Comparison of ENCODE assay signal across 1 cellular context in the genomic region with DNA sequence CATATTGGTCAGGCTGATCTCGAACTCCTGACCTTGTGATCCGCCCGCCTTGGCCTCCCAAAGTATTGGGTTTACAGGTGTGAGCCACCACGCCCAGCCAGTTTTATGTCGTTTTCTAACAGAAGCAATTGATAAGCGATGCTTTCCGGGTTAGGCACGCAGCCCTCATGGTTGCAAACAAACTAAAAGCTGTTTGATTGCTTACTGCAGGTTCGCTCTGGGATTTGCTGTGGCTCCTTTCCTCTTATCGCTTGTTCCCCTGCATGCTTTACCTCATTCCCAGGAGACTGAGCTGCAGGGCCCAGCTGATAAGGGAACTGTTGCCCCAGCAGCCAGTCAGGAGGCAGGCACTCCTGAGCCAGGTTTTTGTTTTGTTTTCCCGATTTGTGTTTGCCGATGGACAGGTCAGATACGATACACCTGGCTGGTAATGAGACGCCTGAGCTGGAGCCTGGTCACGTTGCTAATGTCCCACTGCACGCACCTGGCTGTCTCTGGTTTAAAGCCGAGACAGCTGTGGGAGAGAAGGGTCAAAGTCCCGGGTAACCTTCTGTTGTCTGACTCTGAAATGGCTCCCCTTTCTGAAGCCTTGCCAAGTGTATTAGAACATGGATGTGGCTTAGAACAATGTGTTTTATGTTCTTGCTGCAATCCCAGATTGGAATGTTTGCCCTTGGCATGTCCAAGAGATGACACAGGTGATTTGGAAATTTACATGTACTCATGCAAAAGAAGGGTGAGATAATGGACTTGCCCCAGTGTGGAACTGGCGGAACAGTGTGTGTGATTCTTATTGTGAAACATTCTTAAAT.
TF ChIP-seq lines count a peak whose summit lies in the region.

No MANE protein-coding gene starts in this region.

TF ChIP-seq in HepG2, 621 proteins besides CTCF, POLR2A, EP300 and RAD21 (continued from another document and continues in another):
- TF ChIP-seq, protein P1, sequence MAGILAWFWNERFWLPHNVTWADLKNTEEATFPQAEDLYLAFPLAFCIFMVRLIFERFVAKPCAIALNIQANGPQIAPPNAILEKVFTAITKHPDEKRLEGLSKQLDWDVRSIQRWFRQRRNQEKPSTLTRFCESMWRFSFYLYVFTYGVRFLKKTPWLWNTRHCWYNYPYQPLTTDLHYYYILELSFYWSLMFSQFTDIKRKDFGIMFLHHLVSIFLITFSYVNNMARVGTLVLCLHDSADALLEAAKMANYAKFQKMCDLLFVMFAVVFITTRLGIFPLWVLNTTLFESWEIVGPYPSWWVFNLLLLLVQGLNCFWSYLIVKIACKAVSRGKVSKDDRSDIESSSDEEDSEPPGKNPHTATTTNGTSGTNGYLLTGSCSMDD (CRISPR knock-in tag; IDR thresholded peaks at IDR 0.05): no peak
- peak; percentile 66 for TF ChIP-seq KMT2B (CRISPR knock-in tag; IDR thresholded peaks at IDR 0.05)
- TF ChIP-seq, protein P2, sequence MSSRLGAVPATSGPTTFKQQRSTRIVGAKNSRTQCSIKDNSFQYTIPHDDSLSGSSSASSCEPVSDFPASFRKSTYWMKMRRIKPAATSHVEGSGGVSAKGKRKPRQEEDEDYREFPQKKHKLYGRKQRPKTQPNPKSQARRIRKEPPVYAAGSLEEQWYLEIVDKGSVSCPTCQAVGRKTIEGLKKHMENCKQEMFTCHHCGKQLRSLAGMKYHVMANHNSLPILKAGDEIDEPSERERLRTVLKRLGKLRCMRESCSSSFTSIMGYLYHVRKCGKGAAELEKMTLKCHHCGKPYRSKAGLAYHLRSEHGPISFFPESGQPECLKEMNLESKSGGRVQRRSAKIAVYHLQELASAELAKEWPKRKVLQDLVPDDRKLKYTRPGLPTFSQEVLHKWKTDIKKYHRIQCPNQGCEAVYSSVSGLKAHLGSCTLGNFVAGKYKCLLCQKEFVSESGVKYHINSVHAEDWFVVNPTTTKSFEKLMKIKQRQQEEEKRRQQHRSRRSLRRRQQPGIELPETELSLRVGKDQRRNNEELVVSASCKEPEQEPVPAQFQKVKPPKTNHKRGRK (CRISPR knock-in tag; IDR thresholded peaks at IDR 0.05): no peak
- peak; percentile 84; the same call in 1 of the 2 replicates for TF ChIP-seq SAFB2 (CRISPR knock-in tag; IDR thresholded peaks at IDR 0.05; ENCODE audit: borderline replicate concordance, low read depth)
- TF ChIP-seq, protein P3, sequence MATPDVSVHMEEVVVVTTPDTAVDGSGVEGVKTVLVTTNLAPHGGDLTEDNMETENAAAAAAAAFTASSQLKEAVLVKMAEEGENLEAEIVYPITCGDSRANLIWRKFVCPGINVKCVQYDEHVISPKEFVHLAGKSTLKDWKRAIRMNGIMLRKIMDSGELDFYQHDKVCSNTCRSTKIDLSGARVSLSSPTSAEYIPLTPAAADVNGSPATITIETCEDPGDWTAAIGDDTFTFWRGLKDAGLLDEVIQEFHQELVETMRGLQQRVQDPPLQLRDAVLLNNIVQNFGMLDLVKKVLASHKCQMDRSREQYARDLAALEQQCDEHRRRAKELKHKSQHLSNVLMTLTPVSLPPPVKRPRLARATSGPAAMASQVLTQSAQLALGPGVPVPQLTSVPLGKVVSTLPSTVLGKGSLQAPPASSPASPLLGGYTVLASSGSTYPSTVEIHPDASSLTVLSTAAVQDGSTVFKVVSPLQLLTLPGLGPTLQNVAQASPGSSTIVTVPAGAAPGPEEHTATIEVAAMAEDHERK (CRISPR knock-in tag; IDR thresholded peaks at IDR 0.05; ENCODE audit: low read depth): no peak; the same call in 1 of the 2 replicates
- peak; percentile 95 for TF ChIP-seq SIX4 (CRISPR knock-in tag; IDR thresholded peaks at IDR 0.05)
- peak; percentile 64; the same call in 1 of the 2 replicates for TF ChIP-seq NFATC3 (CRISPR knock-in tag; IDR thresholded peaks at IDR 0.05)
- TF ChIP-seq, protein P4, sequence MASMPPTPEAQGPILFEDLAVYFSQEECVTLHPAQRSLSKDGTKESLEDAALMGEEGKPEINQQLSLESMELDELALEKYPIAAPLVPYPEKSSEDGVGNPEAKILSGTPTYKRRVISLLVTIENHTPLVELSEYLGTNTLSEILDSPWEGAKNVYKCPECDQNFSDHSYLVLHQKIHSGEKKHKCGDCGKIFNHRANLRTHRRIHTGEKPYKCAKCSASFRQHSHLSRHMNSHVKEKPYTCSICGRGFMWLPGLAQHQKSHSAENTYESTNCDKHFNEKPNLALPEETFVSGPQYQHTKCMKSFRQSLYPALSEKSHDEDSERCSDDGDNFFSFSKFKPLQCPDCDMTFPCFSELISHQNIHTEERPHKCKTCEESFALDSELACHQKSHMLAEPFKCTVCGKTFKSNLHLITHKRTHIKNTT (CRISPR knock-in tag; IDR thresholded peaks at IDR 0.05): no peak
- TF ChIP-seq ZBTB20 (CRISPR knock-in tag; IDR thresholded peaks at IDR 0.05; ENCODE audit: borderline replicate concordance, low read depth): no peak; the same call in none of the 2 replicates
- peak; percentile 88; the same call in 1 of the 2 replicates for TF ChIP-seq FOXJ3 (CRISPR knock-in tag; IDR thresholded peaks at IDR 0.05; ENCODE audit: borderline replicate concordance)
- peak in 1 of 2 experiments; percentile 97; a peak in 3 of 4 replicates for TF ChIP-seq KLF16 (CRISPR knock-in tag; IDR thresholded peaks at IDR 0.05)
- peak; percentile 26; the same call in 1 of the 2 replicates for TF ChIP-seq ZNF343 (CRISPR knock-in tag; IDR thresholded peaks at IDR 0.05)
- peak; percentile 85 for TF ChIP-seq ATF7 (IDR thresholded peaks at IDR 0.05)
- TF ChIP-seq ATF7 (CRISPR knock-in tag; IDR thresholded peaks at IDR 0.05): peak; percentile 78
- TF ChIP-seq ZNF121 (CRISPR knock-in tag; IDR thresholded peaks at IDR 0.05): no peak
- TF ChIP-seq POLR2G (IDR thresholded peaks at IDR 0.05; ENCODE audit: low read depth, low read length): no peak
- TF ChIP-seq NAIF1 (CRISPR knock-in tag; IDR thresholded peaks at IDR 0.05; ENCODE audit: borderline replicate concordance): peak; percentile 67
- peak; percentile 93; the same call in 1 of the 2 replicates for TF ChIP-seq ZNF431 (CRISPR knock-in tag; IDR thresholded peaks at IDR 0.05; ENCODE audit: borderline replicate concordance, low read depth)
- no peak for TF ChIP-seq ZNF20 (CRISPR knock-in tag; IDR thresholded peaks at IDR 0.05)
- peak; percentile 34; the same call in 1 of the 2 replicates for TF ChIP-seq ZNF230 (CRISPR knock-in tag; IDR thresholded peaks at IDR 0.05)
- TF ChIP-seq, protein P5, sequence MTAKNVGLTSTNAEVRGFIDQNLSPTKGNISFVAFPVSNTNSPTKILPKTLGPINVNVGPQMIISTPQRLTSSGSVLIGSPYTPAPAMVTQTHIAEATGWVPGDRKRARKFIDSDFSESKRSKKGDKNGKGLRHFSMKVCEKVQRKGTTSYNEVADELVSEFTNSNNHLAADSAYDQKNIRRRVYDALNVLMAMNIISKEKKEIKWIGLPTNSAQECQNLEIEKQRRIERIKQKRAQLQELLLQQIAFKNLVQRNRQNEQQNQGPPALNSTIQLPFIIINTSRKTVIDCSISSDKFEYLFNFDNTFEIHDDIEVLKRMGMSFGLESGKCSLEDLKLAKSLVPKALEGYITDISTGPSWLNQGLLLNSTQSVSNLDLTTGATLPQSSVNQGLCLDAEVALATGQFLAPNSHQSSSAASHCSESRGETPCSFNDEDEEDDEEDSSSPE (CRISPR knock-in tag; IDR thresholded peaks at IDR 0.05): peak; percentile 72; the same call in 1 of the 2 replicates
- TF ChIP-seq ZNF816 (CRISPR knock-in tag; IDR thresholded peaks at IDR 0.05; ENCODE audit: borderline replicate concordance): peak; percentile 96
- TF ChIP-seq, protein P6, sequence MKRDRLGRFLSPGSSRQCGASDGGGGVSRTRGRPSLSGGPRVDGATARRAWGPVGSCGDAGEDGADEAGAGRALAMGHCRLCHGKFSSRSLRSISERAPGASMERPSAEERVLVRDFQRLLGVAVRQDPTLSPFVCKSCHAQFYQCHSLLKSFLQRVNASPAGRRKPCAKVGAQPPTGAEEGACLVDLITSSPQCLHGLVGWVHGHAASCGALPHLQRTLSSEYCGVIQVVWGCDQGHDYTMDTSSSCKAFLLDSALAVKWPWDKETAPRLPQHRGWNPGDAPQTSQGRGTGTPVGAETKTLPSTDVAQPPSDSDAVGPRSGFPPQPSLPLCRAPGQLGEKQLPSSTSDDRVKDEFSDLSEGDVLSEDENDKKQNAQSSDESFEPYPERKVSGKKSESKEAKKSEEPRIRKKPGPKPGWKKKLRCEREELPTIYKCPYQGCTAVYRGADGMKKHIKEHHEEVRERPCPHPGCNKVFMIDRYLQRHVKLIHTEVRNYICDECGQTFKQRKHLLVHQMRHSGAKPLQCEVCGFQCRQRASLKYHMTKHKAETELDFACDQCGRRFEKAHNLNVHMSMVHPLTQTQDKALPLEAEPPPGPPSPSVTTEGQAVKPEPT (CRISPR knock-in tag; IDR thresholded peaks at IDR 0.05; ENCODE audit: low read depth): peak; percentile 92
- TF ChIP-seq HNRNPUL1 (IDR thresholded peaks at IDR 0.05; ENCODE audit: low read depth, low read length): no peak
- TF ChIP-seq SNAI1 (CRISPR knock-in tag; IDR thresholded peaks at IDR 0.05; ENCODE audit: borderline replicate concordance): peak; percentile 73; the same call in 1 of the 2 replicates
- TF ChIP-seq CBX1 (IDR thresholded peaks at IDR 0.05; ENCODE audit: low read depth): peak; percentile 16
- TF ChIP-seq ZNF570 (CRISPR knock-in tag; IDR thresholded peaks at IDR 0.05; ENCODE audit: borderline replicate concordance): no peak
- TF ChIP-seq HNRNPK (IDR thresholded peaks at IDR 0.05; ENCODE audit: low read depth, low read length, poor library complexity, severe bottlenecking): no peak
- TF ChIP-seq, protein P7, sequence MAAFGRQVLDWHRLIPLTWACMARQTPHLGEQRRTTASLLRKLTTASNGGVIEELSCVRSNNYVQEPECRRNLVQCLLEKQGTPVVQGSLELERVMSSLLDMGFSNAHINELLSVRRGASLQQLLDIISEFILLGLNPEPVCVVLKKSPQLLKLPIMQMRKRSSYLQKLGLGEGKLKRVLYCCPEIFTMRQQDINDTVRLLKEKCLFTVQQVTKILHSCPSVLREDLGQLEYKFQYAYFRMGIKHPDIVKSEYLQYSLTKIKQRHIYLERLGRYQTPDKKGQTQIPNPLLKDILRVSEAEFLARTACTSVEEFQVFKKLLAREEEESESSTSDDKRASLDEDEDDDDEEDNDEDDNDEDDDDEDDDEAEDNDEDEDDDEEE (CRISPR knock-in tag; IDR thresholded peaks at IDR 0.05): peak; percentile 95
- TF ChIP-seq RCOR2 (CRISPR knock-in tag; IDR thresholded peaks at IDR 0.05): peak; percentile 98
- TF ChIP-seq, protein P8, sequence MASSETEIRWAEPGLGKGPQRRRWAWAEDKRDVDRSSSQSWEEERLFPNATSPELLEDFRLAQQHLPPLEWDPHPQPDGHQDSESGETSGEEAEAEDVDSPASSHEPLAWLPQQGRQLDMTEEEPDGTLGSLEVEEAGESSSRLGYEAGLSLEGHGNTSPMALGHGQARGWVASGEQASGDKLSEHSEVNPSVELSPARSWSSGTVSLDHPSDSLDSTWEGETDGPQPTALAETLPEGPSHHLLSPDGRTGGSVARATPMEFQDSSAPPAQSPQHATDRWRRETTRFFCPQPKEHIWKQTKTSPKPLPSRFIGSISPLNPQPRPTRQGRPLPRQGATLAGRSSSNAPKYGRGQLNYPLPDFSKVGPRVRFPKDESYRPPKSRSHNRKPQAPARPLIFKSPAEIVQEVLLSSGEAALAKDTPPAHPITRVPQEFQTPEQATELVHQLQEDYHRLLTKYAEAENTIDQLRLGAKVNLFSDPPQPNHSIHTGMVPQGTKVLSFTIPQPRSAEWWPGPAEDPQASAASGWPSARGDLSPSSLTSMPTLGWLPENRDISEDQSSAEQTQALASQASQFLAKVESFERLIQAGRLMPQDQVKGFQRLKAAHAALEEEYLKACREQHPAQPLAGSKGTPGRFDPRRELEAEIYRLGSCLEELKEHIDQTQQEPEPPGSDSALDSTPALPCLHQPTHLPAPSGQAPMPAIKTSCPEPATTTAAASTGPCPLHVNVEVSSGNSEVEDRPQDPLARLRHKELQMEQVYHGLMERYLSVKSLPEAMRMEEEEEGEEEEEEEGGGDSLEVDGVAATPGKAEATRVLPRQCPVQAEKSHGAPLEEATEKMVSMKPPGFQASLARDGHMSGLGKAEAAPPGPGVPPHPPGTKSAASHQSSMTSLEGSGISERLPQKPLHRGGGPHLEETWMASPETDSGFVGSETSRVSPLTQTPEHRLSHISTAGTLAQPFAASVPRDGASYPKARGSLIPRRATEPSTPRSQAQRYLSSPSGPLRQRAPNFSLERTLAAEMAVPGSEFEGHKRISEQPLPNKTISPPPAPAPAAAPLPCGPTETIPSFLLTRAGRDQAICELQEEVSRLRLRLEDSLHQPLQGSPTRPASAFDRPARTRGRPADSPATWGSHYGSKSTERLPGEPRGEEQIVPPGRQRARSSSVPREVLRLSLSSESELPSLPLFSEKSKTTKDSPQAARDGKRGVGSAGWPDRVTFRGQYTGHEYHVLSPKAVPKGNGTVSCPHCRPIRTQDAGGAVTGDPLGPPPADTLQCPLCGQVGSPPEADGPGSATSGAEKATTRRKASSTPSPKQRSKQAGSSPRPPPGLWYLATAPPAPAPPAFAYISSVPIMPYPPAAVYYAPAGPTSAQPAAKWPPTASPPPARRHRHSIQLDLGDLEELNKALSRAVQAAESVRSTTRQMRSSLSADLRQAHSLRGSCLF (CRISPR knock-in tag; IDR thresholded peaks at IDR 0.05; ENCODE audit: borderline replicate concordance): no peak
- TF ChIP-seq, protein P9, sequence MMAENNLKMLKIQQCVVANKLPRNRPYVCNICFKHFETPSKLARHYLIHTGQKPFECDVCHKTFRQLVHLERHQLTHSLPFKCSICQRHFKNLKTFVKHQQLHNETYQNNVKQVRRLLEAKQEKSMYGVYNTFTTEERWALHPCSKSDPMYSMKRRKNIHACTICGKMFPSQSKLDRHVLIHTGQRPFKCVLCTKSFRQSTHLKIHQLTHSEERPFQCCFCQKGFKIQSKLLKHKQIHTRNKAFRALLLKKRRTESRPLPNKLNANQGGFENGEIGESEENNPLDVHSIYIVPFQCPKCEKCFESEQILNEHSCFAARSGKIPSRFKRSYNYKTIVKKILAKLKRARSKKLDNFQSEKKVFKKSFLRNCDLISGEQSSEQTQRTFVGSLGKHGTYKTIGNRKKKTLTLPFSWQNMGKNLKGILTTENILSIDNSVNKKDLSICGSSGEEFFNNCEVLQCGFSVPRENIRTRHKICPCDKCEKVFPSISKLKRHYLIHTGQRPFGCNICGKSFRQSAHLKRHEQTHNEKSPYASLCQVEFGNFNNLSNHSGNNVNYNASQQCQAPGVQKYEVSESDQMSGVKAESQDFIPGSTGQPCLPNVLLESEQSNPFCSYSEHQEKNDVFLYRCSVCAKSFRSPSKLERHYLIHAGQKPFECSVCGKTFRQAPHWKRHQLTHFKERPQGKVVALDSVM (CRISPR knock-in tag; IDR thresholded peaks at IDR 0.05): peak; percentile 84
- TF ChIP-seq SIN3A (IDR thresholded peaks at IDR 0.05; ENCODE audit: borderline replicate concordance, low read depth, low read length): peak; percentile 90; the same call in 1 of the 2 replicates
- no peak for TF ChIP-seq ZNF891 (CRISPR knock-in tag; IDR thresholded peaks at IDR 0.05)
- peak; percentile 76 for TF ChIP-seq ZNF629 (CRISPR knock-in tag; conservative IDR thresholded peaks at IDR 0.05)
- TF ChIP-seq, protein P10, sequence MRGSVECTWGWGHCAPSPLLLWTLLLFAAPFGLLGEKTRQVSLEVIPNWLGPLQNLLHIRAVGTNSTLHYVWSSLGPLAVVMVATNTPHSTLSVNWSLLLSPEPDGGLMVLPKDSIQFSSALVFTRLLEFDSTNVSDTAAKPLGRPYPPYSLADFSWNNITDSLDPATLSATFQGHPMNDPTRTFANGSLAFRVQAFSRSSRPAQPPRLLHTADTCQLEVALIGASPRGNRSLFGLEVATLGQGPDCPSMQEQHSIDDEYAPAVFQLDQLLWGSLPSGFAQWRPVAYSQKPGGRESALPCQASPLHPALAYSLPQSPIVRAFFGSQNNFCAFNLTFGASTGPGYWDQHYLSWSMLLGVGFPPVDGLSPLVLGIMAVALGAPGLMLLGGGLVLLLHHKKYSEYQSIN (CRISPR knock-in tag; IDR thresholded peaks at IDR 0.05; ENCODE audit: borderline replicate concordance): no peak
- TF ChIP-seq KDM5B (CRISPR knock-in tag; IDR thresholded peaks at IDR 0.05; ENCODE audit: borderline replicate concordance): peak; percentile 90
